15 cellular contexts compared by ENCODE assay signal in genomic region chrX:31580726-31581125, GRCh38.
DNase-seq lines count a peak whose midpoint lies in the region; ATAC-seq, FAIRE-seq and TF ChIP-seq lines count a peak whose summit lies in the region.
"Had no signal": no experiment of that assay in that cellular context is flagged by ENCODE, and none has a peak within 500 bp of the region (broad histone marks: within the 10 kb centered on the region; RNA-seq: fewer than 3 reads in every experiment).

No MANE protein-coding gene starts in this region.

- POLR2A ChIA-PET in A549 (lab: Yijun Ruan, JAX) = no interaction called here

- WGBS in A549 (ENCODE audit: missing lambda C conversion rate) = 0% methylated on average over 2 of the region's 2 CpGs

- H3K4me3 ChIP-seq in A549 = no peak overlapping the region
- no peak overlapping the region for H3K4me3 ChIP-seq in adipocyte (ENCODE audit: low read length)
- H3K4me3 ChIP-seq in Karpas-422 (ENCODE audit: low read length) = no peak overlapping the region
- H3K4me3 ChIP-seq: transverse colon had no signal

- H3K36me3 Mint-ChIP-seq in activated T-helper 2 cell treated with anti-CD3 and anti-CD28 coated beads, Interferon-gamma antibody, Interleukin-2, Interleukin-4, amounts not matched to agents 10 μg/mL and 5 μg/mL and 100 μg/mL, durations not matched to agents 14 hours and 24 hours and 36 hours (ENCODE audit: low read depth) = no peaks in the 10 kb centered on the region
- H3K36me3 Mint-ChIP-seq: natural killer cell treated with Interleukin-12 subunit alpha and Interleukin-12 subunit beta and Interleukin-15 and Interleukin-18, amount 100 ng/mL, for 72 hours had no signal

- H3K27me3 Mint-ChIP-seq in activated T-helper 2 cell treated with anti-CD3 and anti-CD28 coated beads, Interferon-gamma antibody, Interleukin-2, Interleukin-4, amounts not matched to agents 10 μg/mL and 5 μg/mL and 100 μg/mL, durations not matched to agents 14 hours and 24 hours and 36 hours (ENCODE audit: low read depth) = no peaks in the 10 kb centered on the region

- H3K9me3 ChIP-seq in A549 = no peaks in the 10 kb centered on the region
- H3K9me3 ChIP-seq in adipocyte (ENCODE audit: control insufficient read depth, low read length) = no peaks in the 10 kb centered on the region
- H3K9me3 ChIP-seq in Karpas-422 (ENCODE audit: low read length) = no peaks in the 10 kb centered on the region
- H3K9me3 ChIP-seq: transverse colon had no signal

- TF ChIP-seq RAD21 in A549 (conservative IDR thresholded peaks at IDR 0.05 in 1 of 2, IDR thresholded peaks at IDR 0.05 in 1 of 2) = no peak

- H3K27ac Mint-ChIP-seq in activated T-helper 2 cell treated with anti-CD3 and anti-CD28 coated beads, Interferon-gamma antibody, Interleukin-2, Interleukin-4, amounts not matched to agents 10 μg/mL and 5 μg/mL and 100 μg/mL, durations not matched to agents 14 hours and 24 hours and 36 hours = no peak overlapping the region
- H3K27ac Mint-ChIP-seq: natural killer cell treated with Interleukin-12 subunit alpha and Interleukin-12 subunit beta and Interleukin-15 and Interleukin-18, amount 100 ng/mL, for 72 hours had no signal

- no peak for TF ChIP-seq POLR2A in A549 (IDR thresholded peaks at IDR 0.05; ENCODE audit: low read length)

- H3K4me3 Mint-ChIP-seq in activated T-helper 2 cell treated with anti-CD3 and anti-CD28 coated beads, Interferon-gamma antibody, Interleukin-2, Interleukin-4, amounts not matched to agents 10 μg/mL and 5 μg/mL and 100 μg/mL, durations not matched to agents 14 hours and 24 hours and 36 hours (ENCODE audit: low read depth) = no peak overlapping the region
- H3K4me3 Mint-ChIP-seq: natural killer cell treated with Interleukin-12 subunit alpha and Interleukin-12 subunit beta and Interleukin-15 and Interleukin-18, amount 100 ng/mL, for 72 hours had no signal

- no peaks in the 10 kb centered on the region for H3K4me1 Mint-ChIP-seq in activated T-helper 2 cell treated with anti-CD3 and anti-CD28 coated beads, Interferon-gamma antibody, Interleukin-2, Interleukin-4, amounts not matched to agents 10 μg/mL and 5 μg/mL and 100 μg/mL, durations not matched to agents 14 hours and 24 hours and 36 hours (ENCODE audit: low read depth)

- CTCF ChIA-PET in A549 (lab: Yijun Ruan, JAX) = no interaction called here

- FAIRE-seq in A549 (lab: Jason Lieb, UNC) = peak; percentile 85
- FAIRE-seq: endometrium had no signal

- no peak overlapping the region for H2AFZ ChIP-seq in Karpas-422 (ENCODE audit: low read length)

- ATAC-seq in A549 = no peak
- peak; percentile 97 for ATAC-seq in foreskin keratinocyte
- ATAC-seq in GM21381 (IDR thresholded peaks at IDR 0.05; ENCODE audit: unreplicated experiment) = no peak
- ATAC-seq: natural killer cell treated with Interleukin-12 subunit alpha and Interleukin-12 subunit beta and Interleukin-15 and Interleukin-18, amount 100 ng/mL, for 72 hours had no signal

- no peak for DNase-seq in A549 (ENCODE audit: low read depth in 1 of 2, low spot score in 1 of 2)
- DNase-seq in HCEC 1CT = peak; percentile 81
- DNase-seq in adipocyte (ENCODE audit: low read depth) = peak; percentile 21
- DNase-seq in foreskin keratinocyte = peak; percentile 40 to 67
- DNase-seq in AG08396 (ENCODE audit: low spot score) = no peak
- DNase-seq in Karpas-422 = no peak
- no peak for DNase-seq in activated T-helper 2 cell treated with anti-CD3 and anti-CD28 coated beads, Interferon-gamma antibody, Interleukin-2, Interleukin-4, amounts not matched to agents 10 μg/mL and 5 μg/mL and 100 μg/mL, durations not matched to agents 14 hours and 24 hours and 36 hours (ENCODE audit: low spot score)
- DNase-seq: activated CD4-positive, CD25-positive, alpha-beta regulatory T cell treated with anti-CD3 and anti-CD28 coated beads, Interleukin-2, amount 50 U/mL, for 72 hours; activated T-cell treated with anti-CD3 and anti-CD28 coated beads for 4 hours; amniotic stem cell; NCI-H1105; transverse colon had no signal

- intact Hi-C loops in activated T-helper 2 cell treated with anti-CD3 and anti-CD28 coated beads, Interferon-gamma antibody, Interleukin-2, Interleukin-4, amounts not matched to agents 10 μg/mL and 5 μg/mL and 100 μg/mL, durations not matched to agents 14 hours and 24 hours and 36 hours (cut with micrococcal nuclease) = no loop called here

- no peaks in the 10 kb centered on the region for H3K9me2 ChIP-seq in Karpas-422 (replicated peaks; ENCODE audit: insufficient read depth, low read length)

- H3K36me3 ChIP-seq in adipocyte (ENCODE audit: control insufficient read depth, insufficient read depth, low read length, severe bottlenecking) (no peaks in the 10 kb centered on the region), Karpas-422 (ENCODE audit: insufficient read depth, low read length) (no peaks in the 10 kb centered on the region)
- H3K36me3 ChIP-seq: transverse colon had no signal

- no peak for TF ChIP-seq EP300 in A549 (IDR thresholded peaks at IDR 0.05)

- H3K27ac ChIP-seq in A549 (no peak overlapping the region), foreskin keratinocyte (no peak overlapping the region), Karpas-422 (ENCODE audit: low read length) (no peak overlapping the region)
- H3K27ac ChIP-seq: transverse colon had no signal

- no peak overlapping the region for H3K9ac ChIP-seq in adipocyte (ENCODE audit: low read length)
- no peak overlapping the region for H3K9ac ChIP-seq in Karpas-422 (ENCODE audit: low read length)

- H3K27me3 ChIP-seq in adipocyte (replicated peaks; ENCODE audit: control insufficient read depth, insufficient read depth, low read length) = peaks cover 8% of the 10 kb centered on the region
- no peaks in the 10 kb centered on the region for H3K27me3 ChIP-seq in foreskin keratinocyte
- H3K27me3 ChIP-seq in Karpas-422 (ENCODE audit: low read length) = no peaks in the 10 kb centered on the region
- H3K27me3 ChIP-seq: transverse colon had no signal

- H3K4me1 ChIP-seq in A549 (no peaks in the 10 kb centered on the region), adipocyte (ENCODE audit: control insufficient read depth, insufficient read depth, low read length) (peaks cover 3% of the 10 kb centered on the region), foreskin keratinocyte (peaks cover 12% of the 10 kb centered on the region), Karpas-422 (ENCODE audit: low read length) (no peaks in the 10 kb centered on the region)
- H3K4me1 ChIP-seq: transverse colon had no signal

- TF ChIP-seq CTCF in A549 (IDR thresholded peaks at IDR 0.05) (no peak), foreskin keratinocyte (conservative IDR thresholded peaks at IDR 0.05) (no peak)

- H4K20me1 ChIP-seq in Karpas-422 (ENCODE audit: insufficient read depth, low read depth, low read length) = no peaks in the 10 kb centered on the region

- H3K4me2 ChIP-seq in A549 (no peak overlapping the region), Karpas-422 (ENCODE audit: low read depth, low read length, poor library complexity, severe bottlenecking) (no peak overlapping the region)

- peaks cover 5% of the 10 kb centered on the region for H3K9me3 Mint-ChIP-seq in activated T-helper 2 cell treated with anti-CD3 and anti-CD28 coated beads, Interferon-gamma antibody, Interleukin-2, Interleukin-4, amounts not matched to agents 10 μg/mL and 5 μg/mL and 100 μg/mL, durations not matched to agents 14 hours and 24 hours and 36 hours

- no peaks in the 10 kb centered on the region for H3K79me2 ChIP-seq in Karpas-422 (ENCODE audit: low read length)

TF ChIP-seq in A549, 52 proteins besides CTCF, POLR2A, EP300 and RAD21:
- no peak for TF ChIP-seq PBX3 (IDR thresholded peaks at IDR 0.05)
- no peak for TF ChIP-seq BCL3 (IDR thresholded peaks at IDR 0.05)

Comparison
In these comparisons a context has a peak if more than half of its experiments do, and no peak if none do; other contexts are left out.
1. DNase-seq: peak in HCEC 1CT (single experiment), adipocyte (single experiment) and foreskin keratinocyte (2 of 2); none in A549 (0 of 2), AG08396 (single experiment), Karpas-422 (single experiment) and activated T-helper 2 cell treated with anti-CD3 and anti-CD28 coated beads, Interferon-gamma antibody, Interleukin-2, Interleukin-4, amounts not matched to agents 10 μg/mL and 5 μg/mL and 100 μg/mL, durations not matched to agents 14 hours and 24 hours and 36 hours (single experiment).